Comparison of ENCODE assay signal across 22 cellular contexts in the genomic region with DNA sequence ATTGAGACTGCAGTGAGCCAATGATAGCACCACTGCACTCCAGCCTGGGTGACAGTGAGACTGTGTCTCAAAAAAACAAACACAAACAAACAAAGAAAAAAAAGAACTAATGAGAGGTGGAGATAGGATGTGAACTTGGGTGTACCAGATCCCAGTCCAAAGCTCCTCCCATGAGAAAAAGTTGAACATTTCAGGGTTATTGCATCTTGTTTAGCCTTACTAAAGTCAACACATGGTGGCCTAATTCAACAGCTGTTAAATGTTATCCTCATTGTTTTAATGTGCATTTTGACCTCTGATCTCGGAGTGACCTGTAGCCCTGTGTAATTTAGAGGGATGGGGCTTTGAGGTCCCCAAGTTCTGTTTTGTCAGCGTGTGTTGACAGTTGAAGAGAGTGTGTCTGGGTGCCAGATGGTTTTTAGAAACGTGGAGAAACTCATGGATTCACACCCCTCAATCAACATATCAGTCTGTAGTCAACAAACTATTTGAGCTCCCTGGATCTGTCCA. TPM values are rescaled to one million over a fixed set of nuclear protein-coding genes. Genes with fewer than 3 reads are reported as not detected.
DNase-seq lines count a peak whose midpoint lies in the region; ATAC-seq, FAIRE-seq and TF ChIP-seq lines count a peak whose summit lies in the region.
"Had no signal": no experiment of that assay in that cellular context is flagged by ENCODE, and none has a peak within 500 bp of the region (broad histone marks: within the 10 kb centered on the region; RNA-seq: fewer than 3 reads in every experiment).

No MANE protein-coding gene starts in this region.

- DNase-seq in A549 (ENCODE audit: low read depth in 1 of 2, low spot score in 1 of 2), result no peak
- DNase-seq in LHCN-M2 (ENCODE audit: low read depth), result peak; percentile 36
- peak; percentile 41 for DNase-seq in fibroblast of peridontal ligament (ENCODE audit: extremely low read depth)
- no peak for DNase-seq in GOT3 (lab: John Stamatoyannopoulos, UW)
- no peak for DNase-seq in dorsolateral prefrontal cortex
- DNase-seq: activated CD4-positive, alpha-beta T cell treated with anti-CD3 and anti-CD28 coated beads for 4 hours; caudate nucleus; CD4-positive, CD25-positive, alpha-beta regulatory T cell; effector CD8-positive, alpha-beta T cell; GF-D8; HCEC 1CT; KBM-7; MV-4-11; NCI-H187 treated with DMSO at 0.1 percent for 48 hours; spleen had no signal

- no peak for TF ChIP-seq EP300 in A549 (IDR thresholded peaks at IDR 0.05)

- H3K27ac ChIP-seq in A549, result peak overlapping the region; percentile 87 to 97
- H3K27ac ChIP-seq in dorsolateral prefrontal cortex, result peak overlapping the region in 3 of 59 donors; percentile 27 to 49 (median 48)
- H3K27ac ChIP-seq: heart left ventricle, prostate gland, spleen had no signal

- TF ChIP-seq CTCF in A549 (IDR thresholded peaks at IDR 0.05) (no peak), nephron (IDR thresholded peaks at IDR 0.05; ENCODE audit: unreplicated experiment in 3 of 3) (no peak), dorsolateral prefrontal cortex (IDR thresholded peaks at IDR 0.05 in 54 of 56, conservative IDR thresholded peaks at IDR 0.05 in 2 of 56; ENCODE audit: low read depth in 1 of 56, partially characterized antibody in 56 of 56) (no peak)

- intact Hi-C loops in dorsolateral prefrontal cortex (cut with DNase I), result no loop called here

- H3K27ac Mint-ChIP-seq in nephron, result peak overlapping the region; percentile 84 to 90 (median 86)
- H3K27ac Mint-ChIP-seq: activated T-helper 17 cell treated with anti-CD3 and anti-CD28 coated beads, Interleukin-2, amount 50 U/mL, for 72 hours; CD4-positive, CD25-positive, alpha-beta regulatory T cell had no signal

- no peak for TF ChIP-seq POLR2A in A549 (IDR thresholded peaks at IDR 0.05; ENCODE audit: low read length)

- H3K4me3 ChIP-seq in A549 (no peak overlapping the region), dorsolateral prefrontal cortex (no peak overlapping the region)
- H3K4me3 ChIP-seq: heart left ventricle, prostate gland, spleen had no signal

- H3K4me1 Mint-ChIP-seq in nephron, result peaks cover 43% of the 10 kb centered on the region
- H3K4me1 Mint-ChIP-seq: activated T-helper 17 cell treated with anti-CD3 and anti-CD28 coated beads, Interleukin-2, amount 50 U/mL, for 72 hours; CD4-positive, CD25-positive, alpha-beta regulatory T cell had no signal

- peak overlapping the region; percentile 91 for H3K4me2 ChIP-seq in A549

- no peaks in the 10 kb centered on the region for H3K9me3 ChIP-seq in A549
- H3K9me3 ChIP-seq: heart left ventricle, prostate gland, spleen had no signal

- ATAC-seq in A549, result no peak
- ATAC-seq in HG03460 (IDR thresholded peaks at IDR 0.05; ENCODE audit: unreplicated experiment), result no peak
- no peak for ATAC-seq in HG02938 (IDR thresholded peaks at IDR 0.05; ENCODE audit: unreplicated experiment)
- ATAC-seq: activated T-helper 17 cell treated with anti-CD3 and anti-CD28 coated beads, Interleukin-2, amount 50 U/mL, for 72 hours had no signal

- POLR2A ChIA-PET in A549 (lab: Yijun Ruan, JAX), result no interaction called here

- H3K4me1 ChIP-seq in A549, result peaks cover 28% of the 10 kb centered on the region
- H3K4me1 ChIP-seq: spleen had no signal

- CTCF ChIA-PET in A549 (lab: Yijun Ruan, JAX), result interaction anchor here (0.8 to 1.9 kb wide), 6 partner anchors 9 to 181 kb away, joined by 3 to 5 read pairs (median 3); a partner anchor contains a TSS

- no peak for TF ChIP-seq RAD21 in A549 (conservative IDR thresholded peaks at IDR 0.05 in 1 of 2, IDR thresholded peaks at IDR 0.05 in 1 of 2)

- no peaks in the 10 kb centered on the region for H3K27me3 ChIP-seq in dorsolateral prefrontal cortex
- H3K27me3 ChIP-seq: heart left ventricle had no signal

- WGBS in A549 (ENCODE audit: missing lambda C conversion rate), result 36% methylated on average over 3 of the region's 3 CpGs

- peaks cover 3% of the 10 kb centered on the region for H3K27me3 Mint-ChIP-seq in nephron (ENCODE audit: low read depth)

- peaks cover 7% of the 10 kb centered on the region for H3K36me3 Mint-ChIP-seq in nephron (ENCODE audit: low read depth)
- H3K36me3 Mint-ChIP-seq: CD4-positive, CD25-positive, alpha-beta regulatory T cell had no signal

- peaks cover 2% of the 10 kb centered on the region for H3K9me3 Mint-ChIP-seq in nephron
- H3K9me3 Mint-ChIP-seq: activated T-helper 17 cell treated with anti-CD3 and anti-CD28 coated beads, Interleukin-2, amount 50 U/mL, for 72 hours had no signal

- FAIRE-seq in A549 (lab: Jason Lieb, UNC), result no peak
- FAIRE-seq: TTC549 had no signal

- no peak overlapping the region for H3K4me3 Mint-ChIP-seq in nephron
- H3K4me3 Mint-ChIP-seq: activated T-helper 17 cell treated with anti-CD3 and anti-CD28 coated beads, Interleukin-2, amount 50 U/mL, for 72 hours; CD4-positive, CD25-positive, alpha-beta regulatory T cell had no signal

TF ChIP-seq in A549, 52 proteins besides CTCF, POLR2A, EP300 and RAD21:
- TF ChIP-seq BHLHE40 (IDR thresholded peaks at IDR 0.05; ENCODE audit: low read depth, low read length), result no peak
- TF ChIP-seq SMC3 (IDR thresholded peaks at IDR 0.05), result no peak
- no peak for TF ChIP-seq CBX2 (IDR thresholded peaks at IDR 0.05; ENCODE audit: borderline replicate concordance, low read depth)
- TF ChIP-seq, protein P1, sequence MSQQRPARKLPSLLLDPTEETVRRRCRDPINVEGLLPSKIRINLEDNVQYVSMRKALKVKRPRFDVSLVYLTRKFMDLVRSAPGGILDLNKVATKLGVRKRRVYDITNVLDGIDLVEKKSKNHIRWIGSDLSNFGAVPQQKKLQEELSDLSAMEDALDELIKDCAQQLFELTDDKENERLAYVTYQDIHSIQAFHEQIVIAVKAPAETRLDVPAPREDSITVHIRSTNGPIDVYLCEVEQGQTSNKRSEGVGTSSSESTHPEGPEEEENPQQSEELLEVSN (IDR thresholded peaks at IDR 0.05; ENCODE audit: borderline replicate concordance, low read depth), result no peak
- no peak for TF ChIP-seq RARB (CRISPR knock-in tag; IDR thresholded peaks at IDR 0.05)
- TF ChIP-seq POLR2AphosphoS2 (conservative IDR thresholded peaks at IDR 0.05; ENCODE audit: low read length), result no peak
- no peak for TF ChIP-seq ZFP36 (IDR thresholded peaks at IDR 0.05; ENCODE audit: borderline replicate concordance, partially characterized antibody)
- TF ChIP-seq, protein P2, sequence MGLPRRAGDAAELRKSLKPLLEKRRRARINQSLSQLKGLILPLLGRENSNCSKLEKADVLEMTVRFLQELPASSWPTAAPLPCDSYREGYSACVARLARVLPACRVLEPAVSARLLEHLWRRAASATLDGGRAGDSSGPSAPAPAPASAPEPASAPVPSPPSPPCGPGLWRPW (IDR thresholded peaks at IDR 0.05), result no peak
- no peak for TF ChIP-seq ESRRA (IDR thresholded peaks at IDR 0.05; ENCODE audit: borderline replicate concordance, low read length)
- TF ChIP-seq SREBF2 (IDR thresholded peaks at IDR 0.05), result no peak
- TF ChIP-seq, protein P3, sequence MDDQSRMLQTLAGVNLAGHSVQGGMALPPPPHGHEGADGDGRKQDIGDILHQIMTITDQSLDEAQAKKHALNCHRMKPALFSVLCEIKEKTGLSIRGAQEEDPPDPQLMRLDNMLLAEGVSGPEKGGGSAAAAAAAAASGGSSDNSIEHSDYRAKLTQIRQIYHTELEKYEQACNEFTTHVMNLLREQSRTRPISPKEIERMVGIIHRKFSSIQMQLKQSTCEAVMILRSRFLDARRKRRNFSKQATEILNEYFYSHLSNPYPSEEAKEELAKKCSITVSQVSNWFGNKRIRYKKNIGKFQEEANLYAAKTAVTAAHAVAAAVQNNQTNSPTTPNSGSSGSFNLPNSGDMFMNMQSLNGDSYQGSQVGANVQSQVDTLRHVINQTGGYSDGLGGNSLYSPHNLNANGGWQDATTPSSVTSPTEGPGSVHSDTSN (IDR thresholded peaks at IDR 0.05), result no peak
- no peak for TF ChIP-seq GATA3 (IDR thresholded peaks at IDR 0.05; ENCODE audit: borderline replicate concordance)
- TF ChIP-seq EHF (CRISPR knock-in tag; IDR thresholded peaks at IDR 0.05), result no peak
- no peak for TF ChIP-seq JUNB (IDR thresholded peaks at IDR 0.05)

RNA-seq across cellular contexts. Expression of a gene that starts 34.6 kb away (rescaled TPM):
- polyA plus RNA-seq in A549 (2011; rRNA removed) (5.7 and 6.1 TPM in 2 replicates), A549 (2017; fragmentation: RNase III; extraction: RNeasy Plus Mini Kit Qiagen cat#74134 plus additional on column Dnase treatment) (5.6 to 6.1 TPM (median 5.9 TPM) in 3 replicates)
- 8.4 and 9.9 TPM in 2 replicates for polyA plus RNA-seq in A549 (2012; cell fraction: cytosol; rRNA removed)
- polyA plus RNA-seq in A549 (2012; cell fraction: nucleus; rRNA removed), result 23.1 and 27.8 TPM in 2 replicates
- polyA minus RNA-seq in A549 (2011; rRNA and poly(A)+ RNA removed), result 10.8 and 13.6 TPM in 2 replicates
- total RNA-seq in LHCN-M2 (2014; rRNA removed) (86.0 and 96.7 TPM in 2 replicates), dorsolateral prefrontal cortex (10 to 100 TPM; 25.6 to 80.6 (median 50.1) TPM)
- polyA plus RNA-seq in LHCN-M2 (2012), result 6.0 TPM
- total RNA-seq: CD4-positive, CD25-positive, alpha-beta regulatory T cell had no signal
- polyA plus RNA-seq: CD4-positive, CD25-positive, alpha-beta regulatory T cell had no signal

RNA-seq across cellular contexts. Expression of a gene that starts 40.2 kb away (rescaled TPM):
- polyA plus RNA-seq in A549 (2011; rRNA removed), result 18.0 and 21.4 TPM in 2 replicates
- 27.8 and 31.4 TPM in 2 replicates for polyA plus RNA-seq in A549 (2012; cell fraction: cytosol; rRNA removed)
- 20.9 and 22.6 TPM in 2 replicates for polyA plus RNA-seq in A549 (2012; cell fraction: nucleus; rRNA removed)
- polyA plus RNA-seq in A549 (2017; fragmentation: RNase III; extraction: RNeasy Plus Mini Kit Qiagen cat#74134 plus additional on column Dnase treatment), result 13.0 to 14.2 TPM (median 13.2 TPM) in 3 replicates
- polyA minus RNA-seq in A549 (2011; rRNA and poly(A)+ RNA removed), result 28.2 and 29.4 TPM in 2 replicates
- 32.4 and 33.3 TPM in 2 replicates for total RNA-seq in LHCN-M2 (2014; rRNA removed)
- polyA plus RNA-seq in LHCN-M2 (2012), result 32.6 TPM
- total RNA-seq in dorsolateral prefrontal cortex, result 10 to 100 TPM; 28.4 to 65.3 (median 45.9) TPM

Comparison
In these comparisons a context has a peak if more than half of its experiments do, and no peak if none do; other contexts are left out.
1. DNase-seq: peak in LHCN-M2 (single experiment) and fibroblast of peridontal ligament (single experiment); none in A549 (0 of 2), GOT3 (single experiment) and dorsolateral prefrontal cortex (0 of 10).